8 cellular contexts compared by ENCODE assay signal in genomic region chr11:104968856-104969776, GRCh38. TPM values are rescaled to one million over a fixed set of nuclear protein-coding genes. Genes with fewer than 3 reads are reported as not detected.
DNase-seq lines count a peak whose midpoint lies in the region; ATAC-seq and TF ChIP-seq lines count a peak whose summit lies in the region.

No MANE protein-coding gene starts in this region.

- no peak for TF ChIP-seq CTCF in PC-3 (conservative IDR thresholded peaks at IDR 0.05; ENCODE audit: low read depth, low read length)

- intact Hi-C loops in PC-3 (cut with micrococcal nuclease): loop anchor here (1.0 to 10.0 kb wide), 5 partner anchors 78 to 893 kb away; no protein-coding TSS in a partner anchor

- no peaks in the 10 kb centered on the region for H3K36me3 ChIP-seq in PC-3 (ENCODE audit: low read depth, low read length)
- no peaks in the 10 kb centered on the region for H3K36me3 ChIP-seq in duodenal mucosa (ENCODE audit: control insufficient read depth in 1 of 2, insufficient read depth in 2 of 2, low read length in 2 of 2)
- H3K36me3 ChIP-seq in mucosa of stomach (ENCODE audit: control insufficient read depth, insufficient read depth, low read length): no peaks in the 10 kb centered on the region

- H3K4me2 ChIP-seq in PC-3 (ENCODE audit: low read length): peak overlapping the region; percentile 83

- H3K4me3 ChIP-seq in PC-3 (ENCODE audit: low read length): peak overlapping the region; percentile 74
- peak overlapping the region; percentile 80 to 81 for H3K4me3 ChIP-seq in duodenal mucosa (ENCODE audit: low read depth in 1 of 2, low read length in 2 of 2)
- peak overlapping the region; percentile 43 for H3K4me3 ChIP-seq in mucosa of stomach (ENCODE audit: low read length)

- H3K9me3 ChIP-seq in PC-3 (ENCODE audit: low read length) (no peaks in the 10 kb centered on the region; the same call in 1 of the 2 replicates), duodenal mucosa (ENCODE audit: control insufficient read depth in 1 of 2, low read length in 2 of 2) (peaks cover 2 to 3% of the 10 kb centered on the region in 2 donors), mucosa of stomach (ENCODE audit: control insufficient read depth, low read length) (no peaks in the 10 kb centered on the region)

- peak; percentile 37 for ATAC-seq in GM19035 (IDR thresholded peaks at IDR 0.05; ENCODE audit: unreplicated experiment)
- peak; percentile 41 for ATAC-seq in PC-3
- no peak for ATAC-seq in GM21717 (IDR thresholded peaks at IDR 0.05; ENCODE audit: unreplicated experiment)
- no peak for ATAC-seq in GM19023 (IDR thresholded peaks at IDR 0.05; ENCODE audit: unreplicated experiment)

- DNase-seq in A172 (ENCODE audit: low spot score) (peak; percentile 53), PC-3 (peak; percentile 18), D341Med (ENCODE audit: low spot score) (no peak)

- H3K9me2 ChIP-seq in PC-3 (replicated peaks; ENCODE audit: low read length): no peaks in the 10 kb centered on the region

- H3K9ac ChIP-seq in PC-3 (ENCODE audit: low read length) (peak overlapping the region; percentile 73), duodenal mucosa (ENCODE audit: low read depth in 1 of 2, low read length in 2 of 2) (peak overlapping the region; percentile 65 to 83), mucosa of stomach (ENCODE audit: low read length) (peak overlapping the region; percentile 74)

- H3K27ac ChIP-seq in PC-3 (ENCODE audit: low read length) (peak overlapping the region; percentile 71), duodenal mucosa (ENCODE audit: low read depth, low read length) (peak overlapping the region; percentile 86)

- no peaks in the 10 kb centered on the region for H4K20me1 ChIP-seq in PC-3 (ENCODE audit: low read length)

- CTCF ChIA-PET in PC-3 (lab: Charles Lee): no interaction called here

- H2AFZ ChIP-seq in PC-3 (ENCODE audit: low read length): peak overlapping the region; percentile 94

- BruUV-seq in PC-3 (replicated peaks; lab: Mats Ljungman, UMichigan): no TSS peak

- no peaks in the 10 kb centered on the region for H3F3A ChIP-seq in PC-3 (ENCODE audit: low read length, unreplicated experiment)

- POLR2A ChIA-PET in PC-3 (lab: Charles Lee; ENCODE audit: unreplicated experiment): no interaction called here

- peaks cover 25% of the 10 kb centered on the region for H3K4me1 ChIP-seq in PC-3 (ENCODE audit: insufficient read depth, low read length)
- H3K4me1 ChIP-seq in duodenal mucosa (ENCODE audit: control insufficient read depth in 1 of 2, insufficient read depth in 2 of 2, low read length in 2 of 2): peaks cover 17 to 20% of the 10 kb centered on the region in 2 donors
- H3K4me1 ChIP-seq in mucosa of stomach (ENCODE audit: control insufficient read depth, insufficient read depth, low read length): peaks cover 14% of the 10 kb centered on the region

- peaks cover 16% of the 10 kb centered on the region for H3K79me2 ChIP-seq in PC-3 (ENCODE audit: low read length)

- no peaks in the 10 kb centered on the region for H3K27me3 ChIP-seq in PC-3 (ENCODE audit: low read length)
- H3K27me3 ChIP-seq in duodenal mucosa (ENCODE audit: control insufficient read depth in 1 of 2, insufficient read depth in 2 of 2, low read length in 2 of 2): no peaks in the 10 kb centered on the region
- no peaks in the 10 kb centered on the region for H3K27me3 ChIP-seq in mucosa of stomach (ENCODE audit: control insufficient read depth, insufficient read depth, low read length)

RNA-seq across cellular contexts. Expression of gene CASP4, which starts 0.7 kb away (rescaled TPM):
- 64.9 and 89.0 TPM in 2 replicates for total RNA-seq in A172 (2014; rRNA removed; shearing (Covaris generic))
- 38.5 and 40.9 TPM in 2 replicates for total RNA-seq in PC-3 (2014; rRNA removed)

RNA-seq across cellular contexts. Expression of gene CASP5, which starts 53.9 kb away (rescaled TPM):
- total RNA-seq in A172 (2014; rRNA removed; shearing (Covaris generic)): not detected in 2 replicates
- not detected in 2 replicates for total RNA-seq in PC-3 (2014; rRNA removed)

Comparison
In these comparisons a context has a peak if more than half of its experiments do, and no peak if none do; other contexts are left out.
1. ATAC-seq: peak in GM19035 (single experiment) and PC-3 (single experiment); none in GM21717 (single experiment) and GM19023 (single experiment).
2. Peak in every context shown above with its lines, with median percentiles within 50 percentile points of each other: H3K4me3 ChIP-seq and H3K9ac ChIP-seq.